In genomic region chr14:20626274-20626673, GRCh38 we compare ENCODE assay signal across 14 cellular contexts. TPM values are rescaled to one million over a fixed set of nuclear protein-coding genes. Genes with fewer than 3 reads are reported as not detected.
DNase-seq lines count a peak whose midpoint lies in the region; ATAC-seq, FAIRE-seq and TF ChIP-seq lines count a peak whose summit lies in the region.
"Had no signal": no experiment of that assay in that cellular context is flagged by ENCODE, and none has a peak within 500 bp of the region (broad histone marks: within the 10 kb centered on the region; RNA-seq: fewer than 3 reads in every experiment).

No MANE protein-coding gene starts in this region.

- H3K27ac Mint-ChIP-seq in astrocyte (ENCODE audit: unreplicated experiment) (no peak overlapping the region), type B pancreatic cell (no peak overlapping the region)

- H3K56ac ChIP-seq in mesendoderm (ENCODE audit: low read length), result peak overlapping the region; percentile 82

- H2BK15ac ChIP-seq in mesendoderm (replicated peaks; ENCODE audit: low read depth), result no peak overlapping the region

- H3K4ac ChIP-seq in mesendoderm (ENCODE audit: low read depth, low read length), result no peak overlapping the region

- no peak overlapping the region for H2AK5ac ChIP-seq in mesendoderm (ENCODE audit: low read length)

- DNase-seq in left ventricle myocardium inferior (no peak), right cardiac atrium (no peak), astrocyte (ENCODE audit: low read depth) (no peak), mesendoderm (no peak), type B pancreatic cell (ENCODE audit: extremely low spot score, unreplicated experiment) (no peak), NCI-H2227 treated with DMSO at 0.1 percent for 48 hours (lab: John Stamatoyannopoulos, UW) (no peak), EL (no peak)
- DNase-seq: activated effector memory CD4-positive, alpha-beta T cell treated with anti-CD3 and anti-CD28 coated beads, Interleukin-2, amount 50 U/mL, for 16 hours; islet precursor cell; NCI-H1694 treated with DMSO at 0.1 percent for 48 hours; occipital lobe had no signal

- 28% methylated on average over 12 of the region's 12 CpGs for WGBS in right cardiac atrium
- no CpG with 5 or more reads among the region's 12 CpGs for WGBS in mesendoderm (ENCODE audit: extremely low coverage, insufficient coverage, low lambda C conversion rate)

- H3K4me1 ChIP-seq in left ventricle myocardium inferior (peaks cover 38% of the 10 kb centered on the region), right cardiac atrium (ENCODE audit: control insufficient read depth, insufficient read depth, low read length) (peaks cover 6% of the 10 kb centered on the region), astrocyte (ENCODE audit: insufficient read depth, low read length) (peaks cover 13% of the 10 kb centered on the region), mesendoderm (ENCODE audit: control insufficient read depth, low read depth, low read length) (peaks cover 12% of the 10 kb centered on the region)

- no peaks in the 10 kb centered on the region for H3K36me3 Mint-ChIP-seq in astrocyte (ENCODE audit: low read depth, unreplicated experiment)
- H3K36me3 Mint-ChIP-seq in type B pancreatic cell, result peaks cover 7% of the 10 kb centered on the region

- H3K9ac ChIP-seq in astrocyte (ENCODE audit: low read length), result no peak overlapping the region
- H3K9ac ChIP-seq in mesendoderm (ENCODE audit: low read length), result peak overlapping the region; percentile 68

- TF ChIP-seq CTCF in left ventricle myocardium inferior (IDR thresholded peaks at IDR 0.05; ENCODE audit: borderline replicate concordance), result no peak
- no peak for TF ChIP-seq CTCF in astrocyte (IDR thresholded peaks at IDR 0.05; ENCODE audit: insufficient read depth, low read depth, low read length)
- no peak for TF ChIP-seq CTCF in type B pancreatic cell (conservative IDR thresholded peaks at IDR 0.05)

- peak overlapping the region; percentile 99 for H3K4me2 ChIP-seq in astrocyte (ENCODE audit: low read length)
- H3K4me2 ChIP-seq in mesendoderm (ENCODE audit: low read length), result peak overlapping the region; percentile 69

- ATAC-seq in right cardiac atrium (no peak), GM18870 (IDR thresholded peaks at IDR 0.05; ENCODE audit: unreplicated experiment) (no peak)

- H3K79me2 ChIP-seq in astrocyte (ENCODE audit: insufficient read depth, low read length) (no peaks in the 10 kb centered on the region), mesendoderm (ENCODE audit: control insufficient read depth, insufficient read depth, low read length) (no peaks in the 10 kb centered on the region)

- no peak overlapping the region for H2BK120ac ChIP-seq in mesendoderm (ENCODE audit: low read depth, low read length)

- no peaks in the 10 kb centered on the region for H3K36me3 ChIP-seq in left ventricle myocardium inferior
- no peaks in the 10 kb centered on the region for H3K36me3 ChIP-seq in astrocyte (ENCODE audit: insufficient read depth, low read length)
- no peaks in the 10 kb centered on the region for H3K36me3 ChIP-seq in mesendoderm (ENCODE audit: control insufficient read depth, insufficient read depth, low read length)

- H2BK5ac ChIP-seq in mesendoderm (ENCODE audit: low read length), result peak overlapping the region; percentile 17

- H3K79me1 ChIP-seq in mesendoderm (ENCODE audit: low read length), result no peaks in the 10 kb centered on the region

- H4K8ac ChIP-seq in mesendoderm (ENCODE audit: low read depth, low read length), result no peak overlapping the region

- H3K9me3 Mint-ChIP-seq in astrocyte (ENCODE audit: unreplicated experiment) (no peaks in the 10 kb centered on the region), type B pancreatic cell (no peaks in the 10 kb centered on the region)

- no peak overlapping the region for H4K5ac ChIP-seq in mesendoderm (ENCODE audit: low read length)

- H3K27me3 ChIP-seq in left ventricle myocardium inferior (ENCODE audit: low read depth), result peaks cover 9% of the 10 kb centered on the region
- H3K27me3 ChIP-seq in right cardiac atrium (ENCODE audit: control insufficient read depth, insufficient read depth), result no peaks in the 10 kb centered on the region
- peaks cover 24% of the 10 kb centered on the region for H3K27me3 ChIP-seq in astrocyte (ENCODE audit: insufficient read depth, low read length)
- no peaks in the 10 kb centered on the region for H3K27me3 ChIP-seq in mesendoderm (ENCODE audit: insufficient read depth, low read length, poor library complexity)

- H3K9me3 ChIP-seq in left ventricle myocardium inferior (replicated peaks) (peaks cover 6% of the 10 kb centered on the region), right cardiac atrium (ENCODE audit: control insufficient read depth, low read length) (no peaks in the 10 kb centered on the region), astrocyte (ENCODE audit: insufficient read depth, low read depth, low read length) (no peaks in the 10 kb centered on the region)

- intact Hi-C loops in left ventricle myocardium inferior (cut with micrococcal nuclease), result no loop called here
- intact Hi-C loops in right cardiac atrium (cut with DNase I), result no loop called here

- no peak overlapping the region for H3K23ac ChIP-seq in mesendoderm (ENCODE audit: low read length)

- no peak overlapping the region for H2AFZ ChIP-seq in astrocyte (ENCODE audit: low read depth, low read length)

- H3K27me3 Mint-ChIP-seq in astrocyte (ENCODE audit: low read depth, unreplicated experiment), result peaks cover 2% of the 10 kb centered on the region
- peaks cover 92% of the 10 kb centered on the region for H3K27me3 Mint-ChIP-seq in type B pancreatic cell

- peak overlapping the region; percentile 53 for H3K4me3 ChIP-seq in left ventricle myocardium inferior
- no peak overlapping the region for H3K4me3 ChIP-seq in right cardiac atrium (ENCODE audit: low read length)
- no peak overlapping the region for H3K4me3 ChIP-seq in astrocyte (ENCODE audit: insufficient read depth, low read depth, low read length)
- H3K4me3 ChIP-seq in mesendoderm (ENCODE audit: low read length), result peak overlapping the region; percentile 36

- peak overlapping the region; percentile 91 for H3K4me3 Mint-ChIP-seq in astrocyte (ENCODE audit: unreplicated experiment)
- peak overlapping the region; percentile 89 for H3K4me3 Mint-ChIP-seq in type B pancreatic cell

- peaks cover 12% of the 10 kb centered on the region for H3K4me1 Mint-ChIP-seq in astrocyte (ENCODE audit: low read depth, unreplicated experiment)
- H3K4me1 Mint-ChIP-seq in type B pancreatic cell (ENCODE audit: unreplicated experiment), result peaks cover 36% of the 10 kb centered on the region

- peaks cover 3% of the 10 kb centered on the region for H4K20me1 ChIP-seq in astrocyte (ENCODE audit: insufficient read depth, low read length)

- FAIRE-seq in astrocyte (lab: Jason Lieb, UNC), result no peak
- FAIRE-seq: TTC549 had no signal

- H3K27ac ChIP-seq in left ventricle myocardium inferior (replicated peaks) (no peak overlapping the region), right cardiac atrium (ENCODE audit: low read length) (no peak overlapping the region), astrocyte (ENCODE audit: low read depth, low read length) (no peak overlapping the region), mesendoderm (ENCODE audit: low read depth, low read length) (no peak overlapping the region)

- no peak overlapping the region for H3K18ac ChIP-seq in mesendoderm (ENCODE audit: low read length)

RNA-seq across cellular contexts. Expression of gene OR6S1, which starts 15.2 kb away (rescaled TPM):
- total RNA-seq in left ventricle myocardium inferior (not detected), right cardiac atrium (not detected), astrocyte (not detected in 2 replicates), type B pancreatic cell (ENCODE audit: low replicate concordance) (not detected in 2 replicates)
- polyA plus RNA-seq in right cardiac atrium, result not detected
- not detected for polyA plus RNA-seq in mesendoderm (2013, experiment 1 of 2)
- not detected for polyA plus RNA-seq in mesendoderm (2013, experiment 2 of 2)
- total RNA-seq: HT1080, occipital lobe had no signal

RNA-seq across cellular contexts. Expression of gene RNASE12, which starts 35.1 kb away (rescaled TPM):
- total RNA-seq in left ventricle myocardium inferior (not detected), right cardiac atrium (not detected), astrocyte (not detected in 2 replicates), type B pancreatic cell (ENCODE audit: low replicate concordance) (not detected in 2 replicates)
- not detected for polyA plus RNA-seq in right cardiac atrium
- polyA plus RNA-seq in mesendoderm (2013, experiment 1 of 2), result not detected
- not detected for polyA plus RNA-seq in mesendoderm (2013, experiment 2 of 2)
- total RNA-seq: HT1080, occipital lobe had no signal

RNA-seq across cellular contexts. Expression of gene RNASE11, which starts 38.5 kb away (rescaled TPM):
- total RNA-seq in left ventricle myocardium inferior, result not detected
- total RNA-seq in right cardiac atrium, result not detected
- not detected for polyA plus RNA-seq in right cardiac atrium
- not detected in 2 replicates for total RNA-seq in astrocyte
- polyA plus RNA-seq in mesendoderm (2013, experiment 1 of 2), result not detected
- not detected for polyA plus RNA-seq in mesendoderm (2013, experiment 2 of 2)
- not detected in 2 replicates for total RNA-seq in type B pancreatic cell (ENCODE audit: low replicate concordance)
- total RNA-seq: HT1080, occipital lobe had no signal

RNA-seq across cellular contexts. Expression of gene RNASE4, which starts 58.1 kb away (rescaled TPM):
- total RNA-seq in left ventricle myocardium inferior, result 9.0 TPM
- 10 to 100 TPM; 18.0 to 20.0 (median 19.0) TPM for total RNA-seq in right cardiac atrium
- 31.3 TPM for polyA plus RNA-seq in right cardiac atrium
- total RNA-seq in astrocyte, result 6.3 and 9.3 TPM in 2 replicates
- 1.5 TPM for polyA plus RNA-seq in mesendoderm (2013, experiment 1 of 2)
- 1.1 TPM for polyA plus RNA-seq in mesendoderm (2013, experiment 2 of 2)
- total RNA-seq in type B pancreatic cell (ENCODE audit: low replicate concordance), result 10.5 and 19.3 TPM in 2 replicates

Comparison
In these comparisons a context has a peak if more than half of its experiments do, and no peak if none do; other contexts are left out.
1. H3K4me3 ChIP-seq: peak in left ventricle myocardium inferior (single experiment) and mesendoderm (single experiment); none in right cardiac atrium (single experiment) and astrocyte (single experiment).